Comparison of ENCODE assay signal across 21 cellular contexts in the genomic region with DNA sequence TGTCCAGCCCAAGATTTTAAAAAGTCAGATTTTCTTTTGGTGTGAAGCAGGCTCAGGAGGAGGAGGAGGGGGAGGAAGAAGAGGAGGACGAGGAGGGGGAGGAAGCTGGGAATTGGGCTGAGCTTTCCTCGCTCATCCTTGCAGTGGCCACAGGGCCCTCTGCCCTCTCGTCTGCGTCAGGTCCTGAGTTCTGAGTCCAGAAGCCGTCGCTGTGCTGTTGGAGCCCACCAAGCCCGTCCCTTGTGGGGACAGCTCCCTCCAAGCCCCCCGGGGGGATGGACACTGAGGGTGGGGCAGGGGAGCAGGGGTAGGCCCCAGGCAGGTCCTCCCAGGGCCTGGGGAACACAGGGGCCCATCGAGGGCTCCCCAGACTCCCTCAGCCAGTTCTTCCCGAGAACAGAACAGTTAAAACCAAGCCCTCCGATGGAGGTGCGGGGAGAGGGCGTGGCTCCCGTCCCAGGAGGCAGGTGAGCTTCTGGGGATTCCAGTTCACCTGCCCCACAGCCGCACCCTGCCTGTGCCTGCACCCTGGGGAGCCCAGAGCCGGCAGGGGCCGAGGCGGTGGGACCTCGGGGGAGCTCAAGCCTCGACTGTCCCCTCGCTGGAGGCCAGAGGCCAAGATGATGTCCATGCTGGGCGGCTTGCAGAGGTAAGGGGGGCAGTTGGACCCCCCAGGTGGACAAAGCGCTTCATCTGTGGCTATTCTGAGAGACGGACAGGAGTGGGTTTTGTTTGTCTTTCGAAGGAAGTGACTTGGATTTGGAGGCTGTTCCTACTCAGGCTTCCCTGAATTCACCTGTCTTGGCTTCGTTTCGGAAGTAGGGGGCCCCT. TPM values are rescaled to one million over a fixed set of nuclear protein-coding genes. Genes with fewer than 3 reads are reported as not detected.
DNase-seq lines count a peak whose midpoint lies in the region; ATAC-seq, FAIRE-seq and TF ChIP-seq lines count a peak whose summit lies in the region.
"Had no signal": no experiment of that assay in that cellular context is flagged by ENCODE, and none has a peak within 500 bp of the region (broad histone marks: within the 10 kb centered on the region; RNA-seq: fewer than 3 reads in every experiment).

GAL3ST2 (plus strand) TSS at position 487 of the 831 bp plus-strand sequence; CDS start at position 621, 134 bp downstream.

- H4K5ac ChIP-seq in H1 (ENCODE audit: insufficient read length, low read depth, low read length): no peak within 1 kb of the TSS

- no peak within 1 kb of the TSS for H3K56ac ChIP-seq in H1 (replicated peaks; ENCODE audit: insufficient read length, low read depth, low read length)

- no peak within 1 kb of the TSS for H2BK20ac ChIP-seq in H1 (ENCODE audit: low read length)

- H3K27ac ChIP-seq in H1 (ENCODE audit: low read depth, low read length) (no peak within 1 kb of the TSS), neuronal stem cell (replicated peaks; ENCODE audit: low read length) (no peak within 1 kb of the TSS)
- H3K27ac ChIP-seq: cardiac muscle cell, testis, WERI-Rb-1 had no signal

- TF ChIP-seq CTCF in H1 (IDR thresholded peaks at IDR 0.05; ENCODE audit: control extremely low read depth in 1 of 3, insufficient read depth in 1 of 3, low read depth in 1 of 3, low read length in 3 of 3): no peak

- no peak within 1 kb of the TSS for H2BK15ac ChIP-seq in H1 (ENCODE audit: low read length)
- peak within 1 kb of the TSS; percentile 91 for H2BK15ac ChIP-seq in neuronal stem cell (ENCODE audit: low read length)

- DNase-seq in COLO668 (lab: John Stamatoyannopoulos, UW; ENCODE audit: unreplicated experiment) (peak; percentile 30), GM12891 (ENCODE audit: insufficient read length, low spot score) (peak; percentile 10), H1 (ENCODE audit: low read depth in 1 of 2, low spot score in 2 of 2) (peak in 1 of 2 experiments; percentile 43), neuronal stem cell (ENCODE audit: low spot score) (no peak), NCI-H1694 treated with DMSO at 0.1 percent for 48 hours (lab: John Stamatoyannopoulos, UW) (no peak), superior temporal gyrus (ENCODE audit: extremely low spot score) (no peak), NOMO-1 treated with DMSO at 0.1 percent for 48 hours (lab: John Stamatoyannopoulos, UW; ENCODE audit: unreplicated experiment) (no peak)
- DNase-seq: activated gamma-delta T cell, amniotic stem cell, BE2C, GF-D8, NCI-H1930, SHP77 had no signal

- H3K36me3 ChIP-seq in H1 (ENCODE audit: control insufficient read depth in 2 of 4, insufficient read depth in 4 of 4, low read length in 3 of 4) (no peaks in the 10 kb centered on the region), neuronal stem cell (replicated peaks in 1 of 2; ENCODE audit: control insufficient read depth in 2 of 2, insufficient read depth in 2 of 2, low read length in 2 of 2) (no peaks in the 10 kb centered on the region)
- H3K36me3 ChIP-seq: BE2C, cardiac muscle cell, WERI-Rb-1 had no signal

- H3K9ac ChIP-seq in H1 (replicated peaks in 1 of 4; ENCODE audit: extremely low read depth in 1 of 4, low read depth in 3 of 4, low read length in 3 of 4) (no peak within 1 kb of the TSS), neuronal stem cell (ENCODE audit: low read depth, low read length, poor library complexity) (peak within 1 kb of the TSS; percentile 63)

- H4K8ac ChIP-seq in H1 (ENCODE audit: extremely low read depth, insufficient read depth, low read length): peak within 1 kb of the TSS; percentile 83
- no peak within 1 kb of the TSS for H4K8ac ChIP-seq in neuronal stem cell (ENCODE audit: low read depth, low read length)

- TF ChIP-seq POLR2A in GM12891 (IDR thresholded peaks at IDR 0.05; ENCODE audit: low read depth, low read length): no peak
- no peak for TF ChIP-seq POLR2A in H1 (IDR thresholded peaks at IDR 0.05; ENCODE audit: control extremely low read depth in 1 of 2, low read depth in 2 of 2, low read length in 2 of 2)

- H4K20me1 ChIP-seq in H1 (replicated peaks in 1 of 2; ENCODE audit: control insufficient read depth in 1 of 2, insufficient read depth in 2 of 2, low read length in 2 of 2): no peaks in the 10 kb centered on the region

- H3K79me1 ChIP-seq in H1 (ENCODE audit: low read depth, low read length) (no peaks in the 10 kb centered on the region), neuronal stem cell (ENCODE audit: low read depth, low read length) (peaks cover 2% of the 10 kb centered on the region)

- peak within 1 kb of the TSS; percentile 48 for H3K18ac ChIP-seq in H1 (ENCODE audit: extremely low read depth, low read length)
- H3K18ac ChIP-seq in neuronal stem cell (ENCODE audit: low read length): peak within 1 kb of the TSS; percentile 95

- no peak for TF ChIP-seq RAD21 in H1 (IDR thresholded peaks at IDR 0.05 in 1 of 2, conservative IDR thresholded peaks at IDR 0.05 in 1 of 2; ENCODE audit: low read depth in 2 of 2, low read length in 2 of 2)

- H4K91ac ChIP-seq in H1 (replicated peaks; ENCODE audit: insufficient read length, low read length) (peak within 1 kb of the TSS; percentile 85), neuronal stem cell (ENCODE audit: low read depth, low read length, poor library complexity) (peak within 1 kb of the TSS; percentile 92)

- no peak within 1 kb of the TSS for H3K4ac ChIP-seq in H1 (replicated peaks; ENCODE audit: insufficient read length, low read depth, low read length)
- H3K4ac ChIP-seq in neuronal stem cell (ENCODE audit: low read length): peak within 1 kb of the TSS; percentile 76

- H2BK120ac ChIP-seq in H1 (replicated peaks; ENCODE audit: low read depth, low read length) (peak within 1 kb of the TSS; percentile 86), neuronal stem cell (ENCODE audit: low read depth, low read length) (peak within 1 kb of the TSS; percentile 89)

- H3K27me3 ChIP-seq in H1 (replicated peaks in 1 of 4; ENCODE audit: control insufficient read depth in 3 of 4, extremely low read depth in 1 of 4, insufficient read depth in 3 of 4, low read length in 3 of 4) (no peaks in the 10 kb centered on the region), neuronal stem cell (ENCODE audit: control insufficient read depth in 3 of 3, insufficient read depth in 3 of 3, low read depth in 1 of 3, low read length in 3 of 3) (no peaks in the 10 kb centered on the region)
- H3K27me3 ChIP-seq: BE2C, cardiac muscle cell, testis had no signal

- FAIRE-seq in GM12891 (lab: Jason Lieb, UNC) (no peak), H1 (lab: Jason Lieb, UNC) (no peak)

- TF ChIP-seq EP300 in H1 (IDR thresholded peaks at IDR 0.05; ENCODE audit: borderline replicate concordance in 1 of 2, low read depth in 2 of 2, low read length in 2 of 2): no peak

- H2AFZ ChIP-seq in H1 (ENCODE audit: low read length) (no peak within 1 kb of the TSS), neuronal stem cell (ENCODE audit: low read length) (peak within 1 kb of the TSS; percentile 15)

- POLR2A ChIA-PET in H1 (lab: Charles Lee; ENCODE audit: partially characterized antibody): interaction anchor here (0.7 to 1.4 kb wide), 3 partner anchors 12 to 33 kb away, joined by 3 to 4 read pairs (median 3); partner anchors contain the start of gene NEU4

- no peaks in the 10 kb centered on the region for H3K23me2 ChIP-seq in H1 (ENCODE audit: low read depth, low read length)

- WGBS in H1 (ENCODE audit: extremely low coverage in 1 of 2, insufficient coverage in 1 of 2, insufficient read length in 1 of 2, insufficient replicate concordance in 2 of 2, low coverage in 1 of 2, low lambda C conversion rate in 2 of 2, missing lambda C conversion rate in 1 of 2), 2 experiments: 78% methylated on average over 26 of the region's 27 CpGs; no CpG with 5 or more reads in 1 of the 2 experiments
- WGBS in neuronal stem cell (ENCODE audit: extremely low coverage in 2 of 2, insufficient read length in 2 of 2, insufficient replicate concordance in 1 of 2), 2 donors: no CpG with 5 or more reads among the region's 27 CpGs

- peaks cover 0 to 20% (median 7%) of the 10 kb centered on the region in 4 experiments; a peak in 6 of 7 replicates for H3K4me1 ChIP-seq in H1 (replicated peaks in 1 of 4; ENCODE audit: control insufficient read depth in 3 of 4, insufficient read depth in 4 of 4, low read length in 3 of 4)
- peaks cover 6 to 8% of the 10 kb centered on the region in 2 donors for H3K4me1 ChIP-seq in neuronal stem cell (ENCODE audit: control insufficient read depth in 2 of 2, insufficient read depth in 1 of 2, low read depth in 1 of 2, low read length in 2 of 2)
- H3K4me1 ChIP-seq: BE2C, testis had no signal

- CTCF ChIA-PET in H1 (lab: Charles Lee; ENCODE audit: partially characterized antibody): interaction anchor here (0.6 to 1.1 kb wide), 2 partner anchors 11 to 76 kb away, joined by 4 to 5 read pairs; no protein-coding TSS in a partner anchor

- H3K4me3 ChIP-seq in H1 (ENCODE audit: extremely low read depth in 1 of 4, insufficient read depth in 2 of 4, low read depth in 3 of 4, low read length in 4 of 4): no peak within 1 kb of the TSS
- H3K4me3 ChIP-seq in neuronal stem cell (ENCODE audit: low read length in 2 of 2): no peak within 1 kb of the TSS
- H3K4me3 ChIP-seq: cardiac muscle cell, testis had no signal

- H2BK12ac ChIP-seq in H1 (ENCODE audit: low read depth, low read length): 0 out of 2 replicates have a peak within 1 kb of the TSS, but pooled peaks have one; percentile 9
- peak within 1 kb of the TSS; percentile 90 for H2BK12ac ChIP-seq in neuronal stem cell (ENCODE audit: low read length)

- H2AK5ac ChIP-seq in H1 (ENCODE audit: low read depth, low read length) (no peak within 1 kb of the TSS), neuronal stem cell (ENCODE audit: low read depth, low read length) (peak within 1 kb of the TSS; percentile 91)

- ATAC-seq in GM19023 (IDR thresholded peaks at IDR 0.05; ENCODE audit: unreplicated experiment): no peak

- H3K4me2 ChIP-seq in H1 (ENCODE audit: insufficient read depth in 1 of 2, low read depth in 2 of 2, low read length in 2 of 2): no peak within 1 kb of the TSS; a peak in 1 of 4 replicates
- H3K4me2 ChIP-seq in neuronal stem cell (ENCODE audit: insufficient read depth, low read length, poor library complexity, severe bottlenecking): no peak within 1 kb of the TSS

- H3K9me3 ChIP-seq in H1 (ENCODE audit: insufficient read depth in 2 of 2, low read depth in 1 of 2, low read length in 1 of 2): peaks cover 6 to 8% of the 10 kb centered on the region in 2 experiments; a peak in 3 of 4 replicates
- peaks cover 0 to under 1% of the 10 kb centered on the region in 2 donors for H3K9me3 ChIP-seq in neuronal stem cell (replicated peaks in 1 of 2; ENCODE audit: control insufficient read depth in 2 of 2, insufficient read depth in 1 of 2, low read depth in 1 of 2, low read length in 2 of 2)
- H3K9me3 ChIP-seq: BE2C, testis had no signal

- no peaks in the 10 kb centered on the region for H3K79me2 ChIP-seq in H1 (ENCODE audit: control insufficient read depth in 1 of 2, insufficient read depth in 2 of 2, low read length in 2 of 2)

- H3K23ac ChIP-seq in H1 (ENCODE audit: insufficient read length) (no peak within 1 kb of the TSS), neuronal stem cell (ENCODE audit: low read depth, low read length, poor library complexity) (peak within 1 kb of the TSS; percentile 90)

- H3K14ac ChIP-seq in H1 (ENCODE audit: insufficient read length): no peak within 1 kb of the TSS
- peak within 1 kb of the TSS; percentile 89 for H3K14ac ChIP-seq in neuronal stem cell (ENCODE audit: low read length)

- peak within 1 kb of the TSS; percentile 56; the same call in 1 of the 2 replicates for H2BK5ac ChIP-seq in H1 (ENCODE audit: low read depth, low read length)
- peak within 1 kb of the TSS; percentile 66 for H2BK5ac ChIP-seq in neuronal stem cell (ENCODE audit: low read length)

RNA-seq across cellular contexts. Expression of gene GAL3ST2, which starts in this region (rescaled TPM):
- 0.21 TPM for polyA plus RNA-seq in GM12891 (2012; ENCODE audit: low read depth, missing spikeins)
- not detected in 2 replicates for total RNA-seq in H1 (2021; fragmentation: NEBNext Ultra II Directional; extraction: Animal tissue kit (Norgen Biotek cat#: 25700))
- 0.14 TPM in 1 of 2 replicates, not detected in the other for polyA plus RNA-seq in H1 (2011; rRNA removed)
- 0.06 TPM for polyA plus RNA-seq in H1 (2011; cell fraction: cytosol; rRNA removed)
- 0.44 TPM for polyA plus RNA-seq in H1 (2011; cell fraction: nucleus; rRNA removed)
- 0.15 to 0.21 TPM (median 0.17 TPM) in 3 of 4 replicates, not detected in the other for polyA plus RNA-seq in H1 (2012, experiment 1 of 2)
- not detected for polyA plus RNA-seq in H1 (2012, experiment 2 of 2)
- polyA plus RNA-seq in H1 (2013, experiment 1 of 2): 0.12 TPM
- polyA plus RNA-seq in H1 (2013, experiment 2 of 2): 0.09 TPM
- polyA minus RNA-seq in H1 (2011; rRNA and poly(A)+ RNA removed): 0.13 TPM in 1 of 2 replicates, not detected in the other
- polyA minus RNA-seq in H1 (2011; cell fraction: cytosol; rRNA and poly(A)+ RNA removed): not detected
- 0.90 TPM for polyA minus RNA-seq in H1 (2011; cell fraction: nucleus; rRNA and poly(A)+ RNA removed)
- polyA plus RNA-seq in neuronal stem cell (2013, experiment 1 of 2): 0.45 TPM
- polyA plus RNA-seq in neuronal stem cell (2013, experiment 2 of 2): 0.47 TPM
- total RNA-seq: lung microvascular endothelial cell, M059J, pulmonary artery endothelial cell had no signal
- polyA plus RNA-seq: cardiac muscle cell, fibroblast of lung had no signal

Comparison
In these comparisons a context has a peak if more than half of its experiments do, and no peak if none do; other contexts are left out.
1. DNase-seq: peak in COLO668 (single experiment) and GM12891 (single experiment); none in neuronal stem cell (single experiment), NCI-H1694 treated with DMSO at 0.1 percent for 48 hours (single experiment), superior temporal gyrus (single experiment) and NOMO-1 treated with DMSO at 0.1 percent for 48 hours (single experiment).